In the genomic region with DNA sequence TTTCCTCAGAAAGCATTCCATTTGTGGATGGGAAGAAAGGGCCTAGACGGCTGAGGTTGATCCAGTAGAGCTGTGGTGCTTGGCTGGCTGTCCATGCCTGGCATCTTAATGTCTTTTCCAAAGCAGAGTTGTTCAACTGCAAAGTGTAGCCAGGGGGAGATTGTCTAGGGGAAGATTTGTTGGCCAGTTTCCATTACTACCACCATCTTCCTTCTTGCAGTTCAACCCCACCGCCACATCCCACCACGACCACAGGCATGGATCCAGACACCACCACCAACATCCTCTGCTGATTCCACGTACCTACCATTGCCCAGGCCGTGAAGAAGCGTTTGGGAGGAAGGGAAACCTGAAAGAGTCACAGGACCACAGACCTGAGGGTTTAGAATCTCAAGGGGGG, we compare ENCODE assay signal across 22 cellular contexts. TPM values are rescaled to one million over a fixed set of nuclear protein-coding genes. Genes with fewer than 3 reads are reported as not detected.
"Had no signal": no experiment of that assay in that cellular context is flagged by ENCODE, and none has a peak within 500 bp of the region (broad histone marks: within the 10 kb centered on the region; RNA-seq: fewer than 3 reads in every experiment).

No MANE protein-coding gene starts in this region.

- H3K4me1 ChIP-seq: adrenal gland, pancreas had no signal

- H3K27ac ChIP-seq: adrenal gland, epithelial cell of prostate, pancreas, VCaP had no signal

- H3K4me3 ChIP-seq: adrenal gland, lung, pancreas had no signal

- H3K27me3 ChIP-seq: adrenal gland, pancreas had no signal

- H3K9me3 ChIP-seq: adrenal gland, pancreas had no signal

- ATAC-seq: activated naive CD4-positive, alpha-beta T cell treated with anti-CD3 and anti-CD28 coated beads, Interleukin-2, amount 50 U/mL, for 72 hours; activated T-cell treated with anti-CD3 and anti-CD28 coated beads, Interleukin-2, amount 50 U/mL, for 72 hours; pancreas; stimulated activated naive CD8-positive, alpha-beta T cell treated with anti-CD3 and anti-CD28 coated beads, Interleukin-15, Interleukin-2, amounts not matched to agents 100 U/mL and 50 U/mL, for 24 hours had no signal

- DNase-seq: activated CD4-positive, alpha-beta T cell treated with anti-CD3 and anti-CD28 coated beads, Interleukin-2, amount 50 U/mL, for 1 hour; activated CD4-positive, CD25-positive, alpha-beta regulatory T cell treated with anti-CD3 and anti-CD28 coated beads, Interleukin-2, amount 50 U/mL, for 72 hours; activated CD8-positive, alpha-beta memory T cell treated with anti-CD3 and anti-CD28 coated beads, Interleukin-2, amount 50 U/mL, for 48 hours; activated gamma-delta T cell; activated T-cell treated with anti-CD3 and anti-CD28 coated beads, Interleukin-2, amount 50 U/mL, for 72 hours; adrenal gland; hippocampal formation; naive B cell; pancreas; retina; stimulated activated CD4-positive, alpha-beta T cell treated with anti-CD3 and anti-CD28 coated beads, Interleukin-2, amount 100 ng/mL, for 24 hours; stimulated activated naive CD8-positive, alpha-beta T cell treated with anti-CD3 and anti-CD28 coated beads, Interleukin-15, Interleukin-2, amounts not matched to agents 100 U/mL and 50 U/mL, for 24 hours; substantia nigra; SW 1271; T-helper 2 cell had no signal

- FAIRE-seq: bronchial epithelial cell, islet of Langerhans, pancreas had no signal

- H3K36me3 ChIP-seq: adrenal gland, pancreas had no signal

RNA-seq across cellular contexts. Expression of a gene that starts 50.7 kb away (rescaled TPM):
- total RNA-seq: bronchial epithelial cell, dermis microvascular lymphatic vessel endothelial cell had no signal
